Comparison of ENCODE assay signal across 23 cellular contexts in genomic region chr2:23122681-23123080, GRCh38.
DNase-seq lines count a peak whose midpoint lies in the region; ATAC-seq, FAIRE-seq and TF ChIP-seq lines count a peak whose summit lies in the region.
"Had no signal": no experiment of that assay in that cellular context is flagged by ENCODE, and none has a peak within 500 bp of the region (broad histone marks: within the 10 kb centered on the region; RNA-seq: fewer than 3 reads in every experiment).

No MANE protein-coding gene starts in this region.

- intact Hi-C loops in HepG2 (cut with micrococcal nuclease; ENCODE audit: unreplicated experiment) = no loop called here

- no TSS peak for BruUV-seq in HepG2 (replicated peaks; lab: Mats Ljungman, UMichigan)

- H3K9me3 ChIP-seq in HepG2 (ENCODE audit: low read length) (no peaks in the 10 kb centered on the region), small intestine (ENCODE audit: control insufficient read depth, low read depth) (no peaks in the 10 kb centered on the region)
- H3K9me3 ChIP-seq: BE2C had no signal

- CTCF ChIA-PET in HepG2 (lab: Yijun Ruan, JAX; ENCODE audit: low intra/inter-chr PET ratio, low total read pairs) = no interaction called here

- TF ChIP-seq RAD21 in HepG2 (CRISPR knock-in tag; IDR thresholded peaks at IDR 0.05) = no peak

- no peaks in the 10 kb centered on the region for H3K79me2 ChIP-seq in HepG2 (ENCODE audit: insufficient read depth, low read length)

- in situ Hi-C loops in HepG2 (cut with HindIII; ENCODE audit: extremely low pct_ligation_motif_present, low pct_unique_long_range_greater_than_20kb) = no loop called here

- TF ChIP-seq CTCF in HepG2 (CRISPR knock-in tag; IDR thresholded peaks at IDR 0.05) = no peak

- peak; percentile 40 for FAIRE-seq in HepG2 (lab: Jason Lieb, UNC)
- no peak for FAIRE-seq in small intestine (lab: Jason Lieb, UNC)
- FAIRE-seq: GM12892, K562 had no signal

- H3K36me3 ChIP-seq in HepG2 (replicated peaks in 1 of 2; ENCODE audit: control insufficient read depth in 1 of 2, insufficient read depth in 2 of 2, low read length in 2 of 2) (no peaks in the 10 kb centered on the region), small intestine (ENCODE audit: control insufficient read depth in 2 of 2, insufficient read depth in 2 of 2, low read length in 2 of 2) (no peaks in the 10 kb centered on the region)
- H3K36me3 ChIP-seq: BE2C had no signal

- H3K27ac ChIP-seq in HepG2 (ENCODE audit: extremely low read length, insufficient read depth, low read length) (no peak overlapping the region), small intestine (ENCODE audit: low read depth in 1 of 2, low read length in 1 of 2) (no peak overlapping the region)
- H3K27ac ChIP-seq: RWPE1 had no signal

- TF ChIP-seq EP300 in HepG2 (IDR thresholded peaks at IDR 0.05; ENCODE audit: low read depth in 2 of 2, low read length in 2 of 2) (no peak), HepG2 (CRISPR knock-in tag; IDR thresholded peaks at IDR 0.05; ENCODE audit: borderline replicate concordance) (no peak)

- H3K9ac ChIP-seq in HepG2 (ENCODE audit: insufficient read depth, low read depth, low read length) = no peak overlapping the region

- peak overlapping the region; percentile 49 for H3K4me2 ChIP-seq in HepG2 (ENCODE audit: low read depth, low read length)

- POLR2A ChIA-PET in HepG2 (lab: Yijun Ruan, JAX) = no interaction called here

- TF ChIP-seq POLR2A in HepG2 (IDR thresholded peaks at IDR 0.05; ENCODE audit: insufficient read depth in 1 of 2, low read depth in 2 of 2, low read length in 2 of 2) = no peak

- H3K4me3 ChIP-seq in HepG2 (replicated peaks in 1 of 3; ENCODE audit: insufficient read depth in 1 of 3, low read depth in 2 of 3, low read length in 3 of 3) (no peak overlapping the region; a peak in 1 of 6 replicates), small intestine (ENCODE audit: low read depth in 1 of 2, low read length in 2 of 2) (no peak overlapping the region)
- H3K4me3 ChIP-seq: K562 had no signal

- H2AFZ ChIP-seq in HepG2 (ENCODE audit: low read length) = no peak overlapping the region

- 6% methylated on average over 5 of the region's 5 CpGs for WGBS in HepG2 (ENCODE audit: low lambda C conversion rate)
- WGBS in small intestine, 3 donors = 22 to 56% (median 39%) methylated on average over 5 of the region's 5 CpGs

- ATAC-seq in HepG2 = peak; percentile 52
- ATAC-seq in stimulated activated naive CD8-positive, alpha-beta T cell treated with anti-CD3 and anti-CD28 coated beads, Interleukin-15, Interleukin-2, amounts not matched to agents 100 U/mL and 50 U/mL, for 24 hours = no peak
- ATAC-seq: HCT116, K562 had no signal

- no peaks in the 10 kb centered on the region for H3K27me3 ChIP-seq in HepG2 (ENCODE audit: control insufficient read depth in 1 of 2, insufficient read depth in 2 of 2, low read length in 2 of 2)
- H3K27me3 ChIP-seq in small intestine (ENCODE audit: control insufficient read depth in 2 of 2, insufficient read depth in 2 of 2, low read length in 2 of 2) = no peaks in the 10 kb centered on the region
- H3K27me3 ChIP-seq: BE2C had no signal

- H4K20me1 ChIP-seq in HepG2 (ENCODE audit: insufficient read depth, low read length) = no peaks in the 10 kb centered on the region

- H3K4me1 ChIP-seq in HepG2 (ENCODE audit: insufficient read depth, low read length) = peaks cover 28% of the 10 kb centered on the region
- peaks cover 0 to 6% of the 10 kb centered on the region in 2 donors for H3K4me1 ChIP-seq in small intestine (ENCODE audit: control insufficient read depth in 2 of 2, insufficient read depth in 1 of 2, low read depth in 1 of 2, low read length in 1 of 2)
- H3K4me1 ChIP-seq: BE2C had no signal

- DNase-seq in HK-2 (ENCODE audit: unreplicated experiment) (peak; percentile 10), glomerular visceral epithelial cell (ENCODE audit: extremely low spot score) (peak; percentile 62), HepG2 (ENCODE audit: low spot score) (no peak), small intestine (peak; percentile 54), NCI-H1436 (lab: John Stamatoyannopoulos, UW) (no peak), NCI-H146 treated with DMSO at 0.1 percent for 48 hours (lab: John Stamatoyannopoulos, UW; ENCODE audit: unreplicated experiment) (no peak), DMS153 treated with DMSO at 0.1 percent for 48 hours (lab: John Stamatoyannopoulos, UW; ENCODE audit: unreplicated experiment) (no peak)
- DNase-seq in stimulated activated naive CD8-positive, alpha-beta T cell treated with anti-CD3 and anti-CD28 coated beads, Interleukin-15, Interleukin-2, amounts not matched to agents 100 U/mL and 50 U/mL, for 24 hours = no peak
- DNase-seq: BE2C, DMS79 treated with DMSO at 0.1 percent for 48 hours, Kasumi-1, MV-4-11, NCI-H1105, NCI-H1694, NCI-H2081, NCI-H2171, NCI-H226, NCI-H510A, SHP77 had no signal

TF ChIP-seq in HepG2, 621 proteins besides CTCF, POLR2A, EP300 and RAD21 (continues in another document):
- no peak for TF ChIP-seq KDM5B (CRISPR knock-in tag; IDR thresholded peaks at IDR 0.05; ENCODE audit: borderline replicate concordance)
- no peak for TF ChIP-seq SRY (CRISPR knock-in tag; IDR thresholded peaks at IDR 0.05)
- TF ChIP-seq THRA (CRISPR knock-in tag; IDR thresholded peaks at IDR 0.05; ENCODE audit: borderline replicate concordance) = peak; percentile 81; the same call in 1 of the 2 replicates
- no peak for TF ChIP-seq ZNF232 (CRISPR knock-in tag; IDR thresholded peaks at IDR 0.05; ENCODE audit: borderline replicate concordance)
- peak; percentile 76 for TF ChIP-seq RXRB (CRISPR knock-in tag; IDR thresholded peaks at IDR 0.05; ENCODE audit: borderline replicate concordance)
- TF ChIP-seq ZNF644 (CRISPR knock-in tag; IDR thresholded peaks at IDR 0.05; ENCODE audit: low read depth) = peak; percentile 82
- TF ChIP-seq NR2F1 (CRISPR knock-in tag; IDR thresholded peaks at IDR 0.05) = 0 out of 4 replicates have a peak, but pooled peaks of 1 of the 2 experiments have one; percentile 31
- no peak for TF ChIP-seq PHB2 (IDR thresholded peaks at IDR 0.05; ENCODE audit: partially characterized antibody)
- peak; percentile 51; the same call in 1 of the 2 replicates for TF ChIP-seq HNF1B (CRISPR knock-in tag; IDR thresholded peaks at IDR 0.05)
- peak; percentile 41; the same call in 1 of the 2 replicates for TF ChIP-seq NCOA2 (CRISPR knock-in tag; IDR thresholded peaks at IDR 0.05)
- no peak for TF ChIP-seq SALL2 (CRISPR knock-in tag; IDR thresholded peaks at IDR 0.05)
- no peak for TF ChIP-seq ZBTB46 (CRISPR knock-in tag; IDR thresholded peaks at IDR 0.05; ENCODE audit: borderline replicate concordance)
- no peak for TF ChIP-seq ZNF598 (CRISPR knock-in tag; IDR thresholded peaks at IDR 0.05; ENCODE audit: borderline replicate concordance)
- no peak for TF ChIP-seq JARID2 (CRISPR knock-in tag; IDR thresholded peaks at IDR 0.05; ENCODE audit: insufficient replicate concordance)

Comparison
In these comparisons a context has a peak if more than half of its experiments do, and no peak if none do; other contexts are left out.
1. DNase-seq: peak in HK-2 (single experiment), glomerular visceral epithelial cell (single experiment) and small intestine (single experiment); none in HepG2 (single experiment), NCI-H1436 (single experiment), NCI-H146 treated with DMSO at 0.1 percent for 48 hours (single experiment), stimulated activated naive CD8-positive, alpha-beta T cell treated with anti-CD3 and anti-CD28 coated beads, Interleukin-15, Interleukin-2, amounts not matched to agents 100 U/mL and 50 U/mL, for 24 hours (single experiment) and DMS153 treated with DMSO at 0.1 percent for 48 hours (single experiment).